Comparison of ENCODE assay signal across 1 cellular context in the genomic region with DNA sequence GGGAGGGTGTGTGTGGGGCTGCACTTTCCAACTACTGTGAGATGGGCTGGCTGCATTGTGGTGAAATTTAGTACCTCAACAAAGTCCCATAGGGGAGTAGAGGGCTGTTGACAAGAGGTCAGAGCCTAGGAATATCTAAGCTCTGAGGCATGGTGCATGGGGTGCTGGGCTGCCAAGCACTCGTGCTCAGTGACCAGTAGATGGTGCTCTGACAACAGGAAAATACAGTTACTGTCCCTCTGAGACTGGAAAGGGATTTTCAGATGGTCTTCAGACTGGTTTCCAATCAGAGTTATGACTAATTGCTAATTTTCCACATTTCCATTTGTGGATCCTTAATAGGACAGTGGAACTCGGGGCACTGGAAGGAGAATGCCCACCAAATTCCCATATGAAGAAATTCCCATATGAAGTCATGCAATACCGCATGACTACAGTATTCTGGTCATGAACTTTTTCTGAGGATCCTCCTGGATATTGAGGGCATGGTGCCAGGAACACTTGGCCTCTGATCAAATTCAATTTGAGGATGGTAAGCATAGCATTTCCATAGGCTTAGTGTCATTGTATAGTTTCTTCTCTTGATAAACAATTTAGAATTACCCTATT.
TF ChIP-seq lines count a peak whose summit lies in the region.

No MANE protein-coding gene starts in this region.

TF ChIP-seq in K562, 482 proteins besides CTCF, POLR2A, EP300 and RAD21 (continued from another document):
- no peak for TF ChIP-seq CAMTA2 (CRISPR knock-in tag; conservative IDR thresholded peaks at IDR 0.05)
- TF ChIP-seq SP1 (CRISPR knock-in tag; IDR thresholded peaks at IDR 0.05), result no peak
- TF ChIP-seq, protein P1, sequence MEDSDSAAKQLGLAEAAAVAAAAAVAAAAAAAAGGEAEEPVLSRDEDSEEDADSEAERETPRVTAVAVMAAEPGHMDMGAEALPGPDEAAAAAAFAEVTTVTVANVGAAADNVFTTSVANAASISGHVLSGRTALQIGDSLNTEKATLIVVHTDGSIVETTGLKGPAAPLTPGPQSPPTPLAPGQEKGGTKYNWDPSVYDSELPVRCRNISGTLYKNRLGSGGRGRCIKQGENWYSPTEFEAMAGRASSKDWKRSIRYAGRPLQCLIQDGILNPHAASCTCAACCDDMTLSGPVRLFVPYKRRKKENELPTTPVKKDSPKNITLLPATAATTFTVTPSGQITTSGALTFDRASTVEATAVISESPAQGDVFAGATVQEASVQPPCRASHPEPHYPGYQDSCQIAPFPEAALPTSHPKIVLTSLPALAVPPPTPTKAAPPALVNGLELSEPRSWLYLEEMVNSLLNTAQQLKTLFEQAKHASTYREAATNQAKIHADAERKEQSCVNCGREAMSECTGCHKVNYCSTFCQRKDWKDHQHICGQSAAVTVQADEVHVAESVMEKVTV (CRISPR knock-in tag; IDR thresholded peaks at IDR 0.05), result peak; percentile 79
- no peak for TF ChIP-seq HEY1 (CRISPR knock-in tag; IDR thresholded peaks at IDR 0.05; ENCODE audit: borderline replicate concordance)
